16 cellular contexts compared by ENCODE assay signal in genomic region chr15:68553594-68553993, GRCh38. TPM values are rescaled to one million over a fixed set of nuclear protein-coding genes. Genes with fewer than 3 reads are reported as not detected.
"Had no signal": no experiment of that assay in that cellular context is flagged by ENCODE, and none has a peak within 500 bp of the region (broad histone marks: within the 10 kb centered on the region; RNA-seq: fewer than 3 reads in every experiment).

No MANE protein-coding gene starts in this region.

- H3K27me3 ChIP-seq: uterus had no signal

- H3K9me3 ChIP-seq: left ventricle myocardium inferior, stomach, transverse colon, uterus had no signal

- H3K9me3 Mint-ChIP-seq: activated B cell treated with CpG ODN at 0.5 μM for 24 hours; activated naive CD4-positive, alpha-beta T cell treated with anti-CD3 and anti-CD28 coated beads for 36 hours; effector memory CD8-positive, alpha-beta T cell; natural killer cell treated with Interleukin-12 subunit alpha and Interleukin-12 subunit beta and Interleukin-15 and Interleukin-18, amount 100 ng/mL, for 72 hours; stimulated activated memory B cell treated with anti-CD40 and anti-IgM and Interleukin-4, amounts not matched to agents 10 μg/mL and 1 μg/mL and 100 μg/mL, for 72 hours; T-helper 1 cell treated with Interleukin-12 subunit alpha and Interleukin-12 subunit beta and Interleukin-4 antibody, amounts not matched to agents 30 μg/mL and 1 μg/mL, for 36 hours had no signal

- H3K27ac Mint-ChIP-seq: activated B cell treated with CpG ODN at 0.5 μM for 24 hours; activated CD4-positive, alpha-beta T cell treated with anti-CD3 and anti-CD28 coated beads for 36 hours; activated naive CD4-positive, alpha-beta T cell treated with anti-CD3 and anti-CD28 coated beads for 36 hours; effector memory CD8-positive, alpha-beta T cell; natural killer cell treated with Interleukin-12 subunit alpha and Interleukin-12 subunit beta and Interleukin-15 and Interleukin-18, amount 100 ng/mL, for 72 hours; stimulated activated memory B cell treated with anti-CD40 and anti-IgM and Interleukin-4, amounts not matched to agents 10 μg/mL and 1 μg/mL and 100 μg/mL, for 72 hours; T-helper 1 cell treated with Interleukin-12 subunit alpha and Interleukin-12 subunit beta and Interleukin-4 antibody, amounts not matched to agents 30 μg/mL and 1 μg/mL, for 36 hours had no signal

- ATAC-seq: effector memory CD8-positive, alpha-beta T cell; esophagus mucosa; stimulated activated memory B cell treated with anti-CD40 and anti-IgM and Interleukin-4, amounts not matched to agents 10 μg/mL and 1 μg/mL and 100 μg/mL, for 72 hours had no signal

- H3K4me3 Mint-ChIP-seq: activated B cell treated with CpG ODN at 0.5 μM for 24 hours; activated CD4-positive, alpha-beta T cell treated with anti-CD3 and anti-CD28 coated beads for 36 hours; activated naive CD4-positive, alpha-beta T cell treated with anti-CD3 and anti-CD28 coated beads for 36 hours; effector memory CD8-positive, alpha-beta T cell; natural killer cell treated with Interleukin-12 subunit alpha and Interleukin-12 subunit beta and Interleukin-15 and Interleukin-18, amount 100 ng/mL, for 72 hours; stimulated activated memory B cell treated with anti-CD40 and anti-IgM and Interleukin-4, amounts not matched to agents 10 μg/mL and 1 μg/mL and 100 μg/mL, for 72 hours; T-helper 1 cell treated with Interleukin-12 subunit alpha and Interleukin-12 subunit beta and Interleukin-4 antibody, amounts not matched to agents 30 μg/mL and 1 μg/mL, for 36 hours had no signal

- H3K9ac ChIP-seq: parathyroid adenoma had no signal

- H3K36me3 Mint-ChIP-seq: natural killer cell treated with Interleukin-12 subunit alpha and Interleukin-12 subunit beta and Interleukin-15 and Interleukin-18, amount 100 ng/mL, for 72 hours; stimulated activated memory B cell treated with anti-CD40 and anti-IgM and Interleukin-4, amounts not matched to agents 10 μg/mL and 1 μg/mL and 100 μg/mL, for 72 hours had no signal

- H3K27ac ChIP-seq: cardiac muscle cell, left ventricle myocardium inferior, parathyroid adenoma, stomach, transverse colon, uterus had no signal

- H2AFZ ChIP-seq: parathyroid adenoma had no signal

- H3K4me3 ChIP-seq: cardiac muscle cell, left ventricle myocardium inferior, stomach, transverse colon, uterus had no signal

- H3K4me1 ChIP-seq: parathyroid adenoma had no signal

- FAIRE-seq: frontal cortex, small intestine had no signal

- DNase-seq: left ventricle myocardium inferior had no signal

- H3K79me2 ChIP-seq: parathyroid adenoma had no signal

- H3K36me3 ChIP-seq: cardiac muscle cell, left ventricle myocardium inferior, stomach, transverse colon, uterus had no signal

RNA-seq across cellular contexts. Expression of gene CORO2B, which starts 25.2 kb away (rescaled TPM):
- total RNA-seq: activated naive CD4-positive, alpha-beta T cell treated with anti-CD3 and anti-CD28 coated beads for 36 hours; natural killer cell treated with Interleukin-12 subunit alpha and Interleukin-12 subunit beta and Interleukin-15 and Interleukin-18, amount 100 ng/mL, for 72 hours had no signal
